ENCODE assay signal across 26 cellular contexts in genomic region chr18:11047156-11047555, GRCh38.
DNase-seq lines count a peak whose midpoint lies in the region; FAIRE-seq and TF ChIP-seq lines count a peak whose summit lies in the region.
"Had no signal": no experiment of that assay in that cellular context is flagged by ENCODE, and none has a peak within 500 bp of the region (broad histone marks: within the 10 kb centered on the region; RNA-seq: fewer than 3 reads in every experiment).

No MANE protein-coding gene starts in this region.

- H3K36me3 ChIP-seq in H1 (ENCODE audit: control insufficient read depth in 2 of 4, insufficient read depth in 4 of 4, low read length in 3 of 4), result no peaks in the 10 kb centered on the region
- H3K36me3 ChIP-seq: BLaER1 treated with 17β-estradiol and CSF1 and Interleukin-3, amounts not matched to agents 10 nM and 100 nM; neutrophil; SJCRH30 had no signal

- no peak for TF ChIP-seq EP300 in H1 (IDR thresholded peaks at IDR 0.05; ENCODE audit: borderline replicate concordance in 1 of 2, low read depth in 2 of 2, low read length in 2 of 2)

- H3K79me2 ChIP-seq in H1 (ENCODE audit: control insufficient read depth in 1 of 2, insufficient read depth in 2 of 2, low read length in 2 of 2), result no peaks in the 10 kb centered on the region

- CTCF ChIA-PET in H1 (lab: Charles Lee; ENCODE audit: partially characterized antibody), result interaction anchor here (0.7 to 1.5 kb wide), 3 partner anchors 10 to 971 kb away, joined by 3 to 6 read pairs (median 4); no protein-coding TSS in a partner anchor

- 65% methylated on average over 5 of the region's 7 CpGs; no CpG with 5 or more reads in 1 of the 2 experiments for WGBS in H1 (ENCODE audit: extremely low coverage in 1 of 2, insufficient coverage in 1 of 2, insufficient read length in 1 of 2, insufficient replicate concordance in 2 of 2, low coverage in 1 of 2, low lambda C conversion rate in 2 of 2, missing lambda C conversion rate in 1 of 2), 2 experiments

- no peak overlapping the region for H2AFZ ChIP-seq in H1 (ENCODE audit: low read length)

- no peak overlapping the region for H2BK15ac ChIP-seq in H1 (ENCODE audit: low read length)

- H3K23me2 ChIP-seq in H1 (ENCODE audit: low read depth, low read length), result no peaks in the 10 kb centered on the region

- no peak overlapping the region for H4K91ac ChIP-seq in H1 (replicated peaks; ENCODE audit: insufficient read length, low read length)

- no peak for TF ChIP-seq POLR2A in H1 (IDR thresholded peaks at IDR 0.05; ENCODE audit: control extremely low read depth in 1 of 2, low read depth in 2 of 2, low read length in 2 of 2)

- 0 out of 2 replicates have a peak, but pooled peaks cover 2% of the 10 kb centered on the region for H3K79me1 ChIP-seq in H1 (ENCODE audit: low read depth, low read length)

- H4K5ac ChIP-seq in H1 (ENCODE audit: insufficient read length, low read depth, low read length), result no peak overlapping the region

- no peaks in the 10 kb centered on the region for H4K20me1 ChIP-seq in H1 (replicated peaks in 1 of 2; ENCODE audit: control insufficient read depth in 1 of 2, insufficient read depth in 2 of 2, low read length in 2 of 2)
- H4K20me1 ChIP-seq: BLaER1 treated with 17β-estradiol and CSF1 and Interleukin-3, amounts not matched to agents 10 nM and 100 nM had no signal

- H4K8ac ChIP-seq in H1 (ENCODE audit: extremely low read depth, insufficient read depth, low read length), result no peak overlapping the region

- no peak overlapping the region for H2AK5ac ChIP-seq in H1 (ENCODE audit: low read depth, low read length)

- peak overlapping the region; percentile 70 for H3K4ac ChIP-seq in H1 (replicated peaks; ENCODE audit: insufficient read length, low read depth, low read length)

- H2BK5ac ChIP-seq in H1 (ENCODE audit: low read depth, low read length), result no peak overlapping the region; the same call in 1 of the 2 replicates

- H3K18ac ChIP-seq in H1 (ENCODE audit: extremely low read depth, low read length), result no peak overlapping the region

- no peaks in the 10 kb centered on the region for H3K27me3 Mint-ChIP-seq in osteocyte (ENCODE audit: unreplicated experiment)
- H3K27me3 Mint-ChIP-seq: activated naive CD4-positive, alpha-beta T cell treated with anti-CD3 and anti-CD28 coated beads, Interleukin-2, amount 50 U/mL, for 24 hours; memory B cell had no signal

- no peak overlapping the region for H3K9ac ChIP-seq in H1 (replicated peaks in 1 of 4; ENCODE audit: extremely low read depth in 1 of 4, low read depth in 3 of 4, low read length in 3 of 4)
- H3K9ac ChIP-seq: BLaER1 treated with 17β-estradiol and CSF1 and Interleukin-3, amounts not matched to agents 10 nM and 100 nM had no signal

- no peaks in the 10 kb centered on the region for H3K9me3 Mint-ChIP-seq in osteocyte (ENCODE audit: unreplicated experiment)
- H3K9me3 Mint-ChIP-seq: activated CD4-positive, alpha-beta memory T cell treated with anti-CD3 and anti-CD28 coated beads for 36 hours; activated naive CD4-positive, alpha-beta T cell treated with anti-CD3 and anti-CD28 coated beads, Interleukin-2, amount 50 U/mL, for 24 hours; activated T-helper 2 cell treated with anti-CD3 and anti-CD28 coated beads, Interferon-gamma antibody, Interleukin-2, Interleukin-4, amounts not matched to agents 10 μg/mL and 5 μg/mL and 100 μg/mL, durations not matched to agents 14 hours and 24 hours and 36 hours; memory B cell; stimulated activated naive CD8-positive, alpha-beta T cell treated with anti-CD3 and anti-CD28 coated beads, Interleukin-15, amount 100 ng/mL, for 72 hours had no signal

- POLR2A ChIA-PET in H1 (lab: Charles Lee; ENCODE audit: partially characterized antibody), result no interaction called here

- H2BK20ac ChIP-seq in H1 (ENCODE audit: low read length), result no peak overlapping the region

- peak; percentile 52 for DNase-seq in Daoy (ENCODE audit: low read depth)
- DNase-seq in LHCN-M2 (ENCODE audit: low read depth), result peak; percentile 22
- no peak for DNase-seq in H1 (ENCODE audit: low read depth in 1 of 2, low spot score in 2 of 2)
- no peak for DNase-seq in osteocyte (ENCODE audit: extremely low spot score, unreplicated experiment)
- DNase-seq in SKM-1 (lab: John Stamatoyannopoulos, UW; ENCODE audit: unreplicated experiment), result no peak
- no peak for DNase-seq in RPMI8226
- no peak for DNase-seq in NCI-H2196 (lab: John Stamatoyannopoulos, UW; ENCODE audit: unreplicated experiment)
- DNase-seq: activated CD4-positive, alpha-beta memory T cell treated with anti-CD3 and anti-CD28 coated beads for 36 hours; anterior cingulate cortex; DMS53; endodermal cell; hypothalamus; immature natural killer cell; Kasumi-1; NCI-H1694; NCI-H524; NK-92 treated with Interleukin-12 subunit alpha and Interleukin-12 subunit beta, amount 100 ng/mL, for 24 hours; psoas muscle; SJCRH30; stimulated activated naive CD8-positive, alpha-beta T cell treated with anti-CD3 and anti-CD28 coated beads, Interleukin-15, amount 100 ng/mL, for 72 hours had no signal

- H3K4me1 Mint-ChIP-seq in osteocyte (ENCODE audit: unreplicated experiment), result peaks cover 45% of the 10 kb centered on the region
- H3K4me1 Mint-ChIP-seq: activated naive CD4-positive, alpha-beta T cell treated with anti-CD3 and anti-CD28 coated beads, Interleukin-2, amount 50 U/mL, for 24 hours; immature natural killer cell; memory B cell; stimulated activated naive CD8-positive, alpha-beta T cell treated with anti-CD3 and anti-CD28 coated beads, Interleukin-15, amount 100 ng/mL, for 72 hours had no signal

- no peak overlapping the region for H3K4me3 ChIP-seq in H1 (ENCODE audit: extremely low read depth in 1 of 4, insufficient read depth in 2 of 4, low read depth in 3 of 4, low read length in 4 of 4)
- H3K4me3 ChIP-seq: BLaER1 treated with 17β-estradiol and CSF1 and Interleukin-3, amounts not matched to agents 10 nM and 100 nM; psoas muscle; SJCRH30 had no signal

- no peaks in the 10 kb centered on the region for H3K9me3 ChIP-seq in H1 (ENCODE audit: insufficient read depth in 2 of 2, low read depth in 1 of 2, low read length in 1 of 2)
- H3K9me3 ChIP-seq: neutrophil, psoas muscle, SJCRH30 had no signal

- TF ChIP-seq CTCF in H1 (IDR thresholded peaks at IDR 0.05; ENCODE audit: control extremely low read depth in 1 of 3, insufficient read depth in 1 of 3, low read depth in 1 of 3, low read length in 3 of 3), result no peak
- no peak for TF ChIP-seq CTCF in osteocyte (IDR thresholded peaks at IDR 0.05)

- H3K4me3 Mint-ChIP-seq in osteocyte (ENCODE audit: unreplicated experiment), result no peak overlapping the region
- H3K4me3 Mint-ChIP-seq: activated CD4-positive, alpha-beta memory T cell treated with anti-CD3 and anti-CD28 coated beads for 36 hours; activated naive CD4-positive, alpha-beta T cell treated with anti-CD3 and anti-CD28 coated beads, Interleukin-2, amount 50 U/mL, for 24 hours; endodermal cell; immature natural killer cell; memory B cell; stimulated activated naive CD8-positive, alpha-beta T cell treated with anti-CD3 and anti-CD28 coated beads, Interleukin-15, amount 100 ng/mL, for 72 hours had no signal

- H3K56ac ChIP-seq in H1 (replicated peaks; ENCODE audit: insufficient read length, low read depth, low read length), result no peak overlapping the region

- no peak overlapping the region for H3K27ac ChIP-seq in H1 (ENCODE audit: low read depth, low read length)
- H3K27ac ChIP-seq: BLaER1 treated with 17β-estradiol and CSF1 and Interleukin-3, amounts not matched to agents 10 nM and 100 nM; neutrophil; psoas muscle; SJCRH30 had no signal

- H2BK120ac ChIP-seq in H1 (replicated peaks; ENCODE audit: low read depth, low read length), result no peak overlapping the region

- no peak overlapping the region for H2BK12ac ChIP-seq in H1 (ENCODE audit: low read depth, low read length)

- no peak overlapping the region for H3K23ac ChIP-seq in H1 (ENCODE audit: insufficient read length)

- FAIRE-seq in H1 (lab: Jason Lieb, UNC), result no peak
- FAIRE-seq: frontal cortex had no signal

- no peaks in the 10 kb centered on the region for H3K27me3 ChIP-seq in H1 (replicated peaks in 1 of 4; ENCODE audit: control insufficient read depth in 3 of 4, extremely low read depth in 1 of 4, insufficient read depth in 3 of 4, low read length in 3 of 4)
- H3K27me3 ChIP-seq: BLaER1 treated with 17β-estradiol and CSF1 and Interleukin-3, amounts not matched to agents 10 nM and 100 nM; neutrophil; SJCRH30 had no signal

- no peaks in the 10 kb centered on the region for H3K4me1 ChIP-seq in H1 (replicated peaks in 1 of 4; ENCODE audit: control insufficient read depth in 3 of 4, insufficient read depth in 4 of 4, low read length in 3 of 4)
- H3K4me1 ChIP-seq: BLaER1 treated with 17β-estradiol and CSF1 and Interleukin-3, amounts not matched to agents 10 nM and 100 nM; psoas muscle had no signal

- no peak for TF ChIP-seq RAD21 in H1 (IDR thresholded peaks at IDR 0.05 in 1 of 2, conservative IDR thresholded peaks at IDR 0.05 in 1 of 2; ENCODE audit: low read depth in 2 of 2, low read length in 2 of 2)

- H3K27ac Mint-ChIP-seq in osteocyte (ENCODE audit: unreplicated experiment), result peak overlapping the region; percentile 68
- H3K27ac Mint-ChIP-seq: activated CD4-positive, alpha-beta memory T cell treated with anti-CD3 and anti-CD28 coated beads for 36 hours; activated naive CD4-positive, alpha-beta T cell treated with anti-CD3 and anti-CD28 coated beads, Interleukin-2, amount 50 U/mL, for 24 hours; activated T-helper 2 cell treated with anti-CD3 and anti-CD28 coated beads, Interferon-gamma antibody, Interleukin-2, Interleukin-4, amounts not matched to agents 10 μg/mL and 5 μg/mL and 100 μg/mL, durations not matched to agents 14 hours and 24 hours and 36 hours; endodermal cell; immature natural killer cell; memory B cell had no signal

- H3K4me2 ChIP-seq in H1 (ENCODE audit: insufficient read depth in 1 of 2, low read depth in 2 of 2, low read length in 2 of 2), result no peak overlapping the region
- H3K4me2 ChIP-seq: BLaER1 treated with 17β-estradiol and CSF1 and Interleukin-3, amounts not matched to agents 10 nM and 100 nM had no signal

- no peak overlapping the region for H3K14ac ChIP-seq in H1 (ENCODE audit: insufficient read length)

- peaks cover 9% of the 10 kb centered on the region for H3K36me3 Mint-ChIP-seq in osteocyte (ENCODE audit: unreplicated experiment)
- H3K36me3 Mint-ChIP-seq: activated CD4-positive, alpha-beta memory T cell treated with anti-CD3 and anti-CD28 coated beads for 36 hours; activated naive CD4-positive, alpha-beta T cell treated with anti-CD3 and anti-CD28 coated beads, Interleukin-2, amount 50 U/mL, for 24 hours; immature natural killer cell; memory B cell had no signal

TF ChIP-seq in H1, 55 proteins besides CTCF, POLR2A, EP300 and RAD21 (continues in another document):
- TF ChIP-seq TAF1 (IDR thresholded peaks at IDR 0.05; ENCODE audit: low read depth, low read length) (no peak), SP4 (IDR thresholded peaks at IDR 0.05; ENCODE audit: low read length) (no peak), SUZ12 (IDR thresholded peaks at IDR 0.05; ENCODE audit: low read length) (no peak), BRCA1 (IDR thresholded peaks at IDR 0.05; ENCODE audit: low read depth, low read length) (no peak), RXRA (IDR thresholded peaks at IDR 0.05; ENCODE audit: insufficient read depth, low read depth, low read length) (no peak), TCF12 (IDR thresholded peaks at IDR 0.05; ENCODE audit: low read depth, low read length) (no peak), CBX5 (IDR thresholded peaks at IDR 0.05; ENCODE audit: low read depth, low read length) (no peak), RBBP5 (IDR thresholded peaks at IDR 0.05; ENCODE audit: borderline replicate concordance, low read depth, low read length) (no peak)

Comparison
In these comparisons a context has a peak if more than half of its experiments do, and no peak if none do; other contexts are left out.
1. DNase-seq: peak in Daoy (single experiment) and LHCN-M2 (single experiment); none in H1 (0 of 2), osteocyte (single experiment), SKM-1 (single experiment), RPMI8226 (single experiment) and NCI-H2196 (single experiment).